Comparison of ENCODE assay signal across 16 cellular contexts in genomic region chrX:154822029-154822428, GRCh38. TPM values are rescaled to one million over a fixed set of nuclear protein-coding genes. Genes with fewer than 3 reads are reported as not detected.
DNase-seq lines count a peak whose midpoint lies in the region; ATAC-seq, FAIRE-seq and TF ChIP-seq lines count a peak whose summit lies in the region.
"Had no signal": no experiment of that assay in that cellular context is flagged by ENCODE, and none has a peak within 500 bp of the region (broad histone marks: within the 10 kb centered on the region; RNA-seq: fewer than 3 reads in every experiment).

No MANE protein-coding gene starts in this region.

- no peaks in the 10 kb centered on the region for H3K27me3 ChIP-seq in H9 (ENCODE audit: insufficient read depth, low read length)
- H3K27me3 ChIP-seq in mesenchymal stem cell (ENCODE audit: control insufficient read depth in 1 of 2, insufficient read depth in 1 of 2, low read length in 2 of 2): no peaks in the 10 kb centered on the region
- H3K27me3 ChIP-seq in trophoblast cell (ENCODE audit: insufficient read depth, low read length): no peaks in the 10 kb centered on the region

- H3K23me2 ChIP-seq in H9 (ENCODE audit: insufficient read length, low read depth, low read length, poor library complexity, severe bottlenecking): no peaks in the 10 kb centered on the region

- H2BK120ac ChIP-seq in H9 (ENCODE audit: low read depth, low read length, poor library complexity, severe bottlenecking) (no peak overlapping the region), mesenchymal stem cell (ENCODE audit: low read depth, low read length) (no peak overlapping the region), trophoblast cell (ENCODE audit: insufficient read depth, low read length, poor library complexity) (no peak overlapping the region)

- H3K4me3 Mint-ChIP-seq in H9: peak overlapping the region in 1 of 2 experiments; percentile 8; a peak in 1 of 5 replicates
- 0 out of 2 replicates have a peak overlapping the region, but pooled peaks have one; percentile 34 for H3K4me3 Mint-ChIP-seq in WTC11
- no peak overlapping the region for H3K4me3 Mint-ChIP-seq in memory B cell
- H3K4me3 Mint-ChIP-seq: CD8-positive, alpha-beta memory T cell had no signal

- H3K18ac ChIP-seq in H9 (ENCODE audit: insufficient read length, low read depth, low read length): no peak overlapping the region
- no peak overlapping the region for H3K18ac ChIP-seq in mesenchymal stem cell (ENCODE audit: low read depth in 1 of 2, low read length in 2 of 2)
- H3K18ac ChIP-seq in trophoblast cell (ENCODE audit: low read length): no peak overlapping the region

- H3K36me3 ChIP-seq in mesenchymal stem cell (ENCODE audit: control insufficient read depth in 1 of 2, insufficient read depth in 2 of 2, low read depth in 1 of 2, low read length in 2 of 2) (no peaks in the 10 kb centered on the region), trophoblast cell (ENCODE audit: control insufficient read depth in 1 of 2, insufficient read depth in 2 of 2, low read length in 2 of 2) (no peaks in the 10 kb centered on the region)
- H3K36me3 ChIP-seq: BLaER1 had no signal

- H4K12ac ChIP-seq in trophoblast cell (ENCODE audit: low read depth, low read length): no peak overlapping the region

- no CpG with 5 or more reads among the region's 3 CpGs for WGBS in H9 (ENCODE audit: extremely low coverage, insufficient read length, low lambda C conversion rate)
- 50% methylated on average over 3 of the region's 3 CpGs for WGBS in mesenchymal stem cell
- WGBS in trophoblast cell (ENCODE audit: extremely low coverage, insufficient coverage, insufficient read length): no CpG with 5 or more reads among the region's 3 CpGs

- H3T11ph ChIP-seq in H9 (ENCODE audit: low read length): no peak overlapping the region

- no peak overlapping the region for H4K91ac ChIP-seq in H9 (ENCODE audit: insufficient read length, low read depth, low read length)
- no peak overlapping the region for H4K91ac ChIP-seq in mesenchymal stem cell (ENCODE audit: low read length)
- no peak overlapping the region for H4K91ac ChIP-seq in trophoblast cell (ENCODE audit: low read depth, low read length)

- H3K56ac ChIP-seq in H9 (ENCODE audit: insufficient read length, low read depth, low read length): no peak overlapping the region

- H2BK15ac ChIP-seq in H9 (ENCODE audit: low read depth, low read length) (no peak overlapping the region), mesenchymal stem cell (ENCODE audit: low read depth, poor library complexity, severe bottlenecking) (no peak overlapping the region)

- no peak overlapping the region for H3K4me2 ChIP-seq in H9 (ENCODE audit: insufficient read depth, insufficient read length, low read length)
- H3K4me2 ChIP-seq in mesenchymal stem cell (ENCODE audit: low read length, poor library complexity, severe bottlenecking): no peak overlapping the region
- H3K4me2 ChIP-seq in trophoblast cell (ENCODE audit: low read length): no peak overlapping the region
- H3K4me2 ChIP-seq: BLaER1 had no signal

- H3K14ac ChIP-seq in H9 (ENCODE audit: insufficient read depth, low read length) (no peak overlapping the region), mesenchymal stem cell (ENCODE audit: low read length in 2 of 2) (no peak overlapping the region), trophoblast cell (ENCODE audit: low read length) (no peak overlapping the region)

- no peak overlapping the region for H4K8ac ChIP-seq in H9 (replicated peaks; ENCODE audit: insufficient read length, low read depth, low read length)
- H4K8ac ChIP-seq in mesenchymal stem cell (ENCODE audit: low read length): no peak overlapping the region
- no peak overlapping the region for H4K8ac ChIP-seq in trophoblast cell (ENCODE audit: low read depth, low read length)

- peaks cover 62 to 70% of the 10 kb centered on the region in 2 experiments for H3K9me3 Mint-ChIP-seq in H9
- H3K9me3 Mint-ChIP-seq in WTC11: peaks cover 4% of the 10 kb centered on the region; the same call in 1 of the 2 replicates
- H3K9me3 Mint-ChIP-seq in memory B cell: no peaks in the 10 kb centered on the region
- H3K9me3 Mint-ChIP-seq: CD8-positive, alpha-beta memory T cell had no signal

- peaks cover 2% of the 10 kb centered on the region; the same call in 1 of the 2 replicates for H3K4me1 ChIP-seq in H9 (ENCODE audit: insufficient read depth, low read length)
- no peaks in the 10 kb centered on the region for H3K4me1 ChIP-seq in mesenchymal stem cell (ENCODE audit: control insufficient read depth, insufficient read depth, low read depth, low read length)
- no peaks in the 10 kb centered on the region for H3K4me1 ChIP-seq in trophoblast cell (ENCODE audit: control insufficient read depth in 1 of 2, insufficient read depth in 2 of 2, low read length in 2 of 2)
- H3K4me1 ChIP-seq: BLaER1, Caco-2 had no signal

- TF ChIP-seq CTCF in D721Med (IDR thresholded peaks at IDR 0.05; ENCODE audit: insufficient read depth, missing control alignments): no peak
- no peak for TF ChIP-seq CTCF in H9 (conservative IDR thresholded peaks at IDR 0.05)
- TF ChIP-seq CTCF in WTC11 (IDR thresholded peaks at IDR 0.05): no peak

- H3K27ac Mint-ChIP-seq in H9 (peak overlapping the region; percentile 7 to 87 (median 62); a peak in 4 of 7 replicates), WTC11 (peak overlapping the region; percentile 95), memory B cell (peak overlapping the region; percentile 20)
- H3K27ac Mint-ChIP-seq: CD8-positive, alpha-beta memory T cell had no signal

- H3K27ac ChIP-seq in H9 (ENCODE audit: insufficient read length, low read depth, low read length) (peak overlapping the region; percentile 48), mesenchymal stem cell (ENCODE audit: low read length, poor library complexity, severe bottlenecking) (no peak overlapping the region), trophoblast cell (ENCODE audit: low read depth, low read length) (no peak overlapping the region)
- H3K27ac ChIP-seq: 22Rv1, BLaER1 had no signal

- FAIRE-seq in D721Med (lab: Jason Lieb, UNC): peak; percentile 21

- H4K20me1 ChIP-seq in H9 (ENCODE audit: control insufficient read depth, insufficient read depth, insufficient read length): no peaks in the 10 kb centered on the region
- H4K20me1 ChIP-seq: BLaER1 had no signal

- no peak overlapping the region for H2AK5ac ChIP-seq in H9 (ENCODE audit: insufficient read length, low read length)
- no peak overlapping the region for H2AK5ac ChIP-seq in mesenchymal stem cell (ENCODE audit: low read length, severe bottlenecking)
- no peak overlapping the region for H2AK5ac ChIP-seq in trophoblast cell (ENCODE audit: low read length)

- H3K9ac ChIP-seq in H9 (ENCODE audit: extremely low read depth, insufficient read length, low read length) (no peak overlapping the region), mesenchymal stem cell (ENCODE audit: low read length) (no peak overlapping the region), trophoblast cell (ENCODE audit: low read length) (no peak overlapping the region)
- H3K9ac ChIP-seq: BLaER1 had no signal

- H4K5ac ChIP-seq in H9 (ENCODE audit: insufficient read length, low read depth, low read length): no peak overlapping the region

- H3K79me2 ChIP-seq in H9 (ENCODE audit: insufficient read depth, low read length) (no peaks in the 10 kb centered on the region), trophoblast cell (ENCODE audit: control insufficient read depth, insufficient read depth, low read length, poor library complexity) (no peaks in the 10 kb centered on the region)

- H3K4me3 ChIP-seq in mesenchymal stem cell (ENCODE audit: insufficient read depth in 1 of 2, low read depth in 1 of 2, low read length in 2 of 2) (no peak overlapping the region), trophoblast cell (ENCODE audit: low read depth, low read length) (no peak overlapping the region)
- H3K4me3 ChIP-seq: BLaER1 had no signal

- H2BK5ac ChIP-seq in H9 (ENCODE audit: insufficient read length, low read length) (no peak overlapping the region), mesenchymal stem cell (ENCODE audit: low read depth, low read length, poor library complexity, severe bottlenecking) (no peak overlapping the region), trophoblast cell (ENCODE audit: low read depth, low read length, poor library complexity) (no peak overlapping the region)

- POLR2A ChIA-PET in WTC11 (lab: Charles Lee): no interaction called here

- H2BK12ac ChIP-seq in H9 (ENCODE audit: insufficient read length, low read depth, low read length): no peak overlapping the region
- H2BK12ac ChIP-seq in mesenchymal stem cell (ENCODE audit: low read length in 2 of 2): no peak overlapping the region
- H2BK12ac ChIP-seq in trophoblast cell (ENCODE audit: low read length): no peak overlapping the region

- H3K4ac ChIP-seq in H9 (ENCODE audit: low read depth, low read length): no peak overlapping the region
- H3K4ac ChIP-seq in mesenchymal stem cell (ENCODE audit: low read depth in 1 of 2, low read length in 2 of 2): no peak overlapping the region
- H3K4ac ChIP-seq in trophoblast cell (ENCODE audit: low read depth, low read length): no peak overlapping the region

- H3K27me3 Mint-ChIP-seq in H9 (ENCODE audit: low read depth) (no peaks in the 10 kb centered on the region), WTC11 (ENCODE audit: low read depth) (no peaks in the 10 kb centered on the region), memory B cell (no peaks in the 10 kb centered on the region)

- DNase-seq in D721Med (ENCODE audit: insufficient read length, low spot score) (no peak), H9 (no peak), WTC11 (ENCODE audit: low spot score) (no peak), memory B cell (ENCODE audit: low spot score in 2 of 2) (no peak), mesenchymal stem cell (no peak), trophoblast cell (no peak)
- DNase-seq: AML-193; Caco-2; CD8-positive, alpha-beta memory T cell; DMS53; Karpas-422 had no signal

- no peak overlapping the region for H3K23ac ChIP-seq in H9 (ENCODE audit: insufficient read length, low read depth, low read length)
- no peak overlapping the region for H3K23ac ChIP-seq in mesenchymal stem cell (ENCODE audit: low read length in 2 of 2)
- no peak overlapping the region for H3K23ac ChIP-seq in trophoblast cell (ENCODE audit: low read length)

- peaks cover 36 to 37% of the 10 kb centered on the region in 2 experiments for H3K4me1 Mint-ChIP-seq in H9
- peaks cover 39% of the 10 kb centered on the region for H3K4me1 Mint-ChIP-seq in WTC11
- H3K4me1 Mint-ChIP-seq in memory B cell: peaks cover 9% of the 10 kb centered on the region
- H3K4me1 Mint-ChIP-seq: CD8-positive, alpha-beta memory T cell had no signal

- peaks cover 14% of the 10 kb centered on the region for H3K9me3 ChIP-seq in H9 (ENCODE audit: control insufficient read depth, low read depth, low read length)
- no peaks in the 10 kb centered on the region for H3K9me3 ChIP-seq in mesenchymal stem cell (ENCODE audit: control insufficient read depth, low read length)
- H3K9me3 ChIP-seq in trophoblast cell (ENCODE audit: insufficient read depth, low read depth, low read length): no peaks in the 10 kb centered on the region
- H3K9me3 ChIP-seq: Caco-2 had no signal

- no peak for ATAC-seq in WTC11
- ATAC-seq in memory B cell (ENCODE audit: low read depth): no peak
- no peak for ATAC-seq in HG02973 (IDR thresholded peaks at IDR 0.05; ENCODE audit: unreplicated experiment)

- H2AFZ ChIP-seq in H9 (ENCODE audit: low read length) (no peak overlapping the region), mesenchymal stem cell (ENCODE audit: low read depth, low read length) (no peak overlapping the region), trophoblast cell (ENCODE audit: insufficient read depth, low read length, poor library complexity) (no peak overlapping the region)

- no peaks in the 10 kb centered on the region for H3K79me1 ChIP-seq in H9 (ENCODE audit: insufficient read depth, low read depth, low read length, poor library complexity, severe bottlenecking)
- H3K79me1 ChIP-seq in mesenchymal stem cell (replicated peaks; ENCODE audit: low read length, poor library complexity, severe bottlenecking): no peaks in the 10 kb centered on the region
- H3K79me1 ChIP-seq in trophoblast cell (ENCODE audit: low read length): no peaks in the 10 kb centered on the region

- H2BK20ac ChIP-seq in H9 (ENCODE audit: low read depth, low read length, poor library complexity, severe bottlenecking): no peak overlapping the region

- CTCF ChIA-PET in WTC11 (lab: Charles Lee): no interaction called here

- H3K36me3 Mint-ChIP-seq in H9 (ENCODE audit: insufficient read depth in 1 of 3, low read depth in 3 of 3): peaks cover 8 to 11% (median 11%) of the 10 kb centered on the region in 3 experiments
- peaks cover 4% of the 10 kb centered on the region for H3K36me3 Mint-ChIP-seq in WTC11
- H3K36me3 Mint-ChIP-seq in memory B cell: no peaks in the 10 kb centered on the region
- H3K36me3 Mint-ChIP-seq: CD8-positive, alpha-beta memory T cell had no signal

RNA-seq across cellular contexts. Expression of gene SMIM9, which starts 12.4 kb away (rescaled TPM):
- total RNA-seq in H9 (2021) (not detected in 2 replicates), WTC11 (2021) (not detected in 3 replicates)
- not detected for polyA plus RNA-seq in mesenchymal stem cell (2013, experiment 1 of 2)
- not detected for polyA plus RNA-seq in mesenchymal stem cell (2013, experiment 2 of 2)
- 1.6 and 2.0 TPM in 2 replicates for polyA plus RNA-seq in trophoblast cell (2013)
- total RNA-seq: Caco-2; CD8-positive, alpha-beta memory T cell; H4; HT-29 had no signal
- polyA plus RNA-seq: CD8-positive, alpha-beta memory T cell had no signal

RNA-seq across cellular contexts. Expression of gene MPP1, which starts 16.7 kb away (rescaled TPM):
- 16.4 and 17.9 TPM in 2 replicates for total RNA-seq in H9 (2021)
- total RNA-seq in WTC11 (2021): 14.3 to 15.8 TPM (median 14.7 TPM) in 3 replicates
- polyA plus RNA-seq in mesenchymal stem cell (2013, experiment 1 of 2): 24.8 TPM
- 26.0 TPM for polyA plus RNA-seq in mesenchymal stem cell (2013, experiment 2 of 2)
- 125 and 134 TPM in 2 replicates for polyA plus RNA-seq in trophoblast cell (2013)
- total RNA-seq: HT-29 had no signal

RNA-seq across cellular contexts. Expression of gene DKC1, which starts 59.4 kb away (rescaled TPM):
- total RNA-seq in H9 (2021) (160 and 164 TPM in 2 replicates), WTC11 (2021) (108 to 123 TPM (median 112 TPM) in 3 replicates)
- 31.1 TPM for polyA plus RNA-seq in mesenchymal stem cell (2013, experiment 1 of 2)
- polyA plus RNA-seq in mesenchymal stem cell (2013, experiment 2 of 2): 35.1 TPM
- 42.6 and 47.6 TPM in 2 replicates for polyA plus RNA-seq in trophoblast cell (2013)

Comparison
In these comparisons a context has a peak if more than half of its experiments do, and no peak if none do; other contexts are left out.
1. H3K27ac Mint-ChIP-seq: peak in every context shown above with its lines; median percentile 95 in WTC11; 62 in H9; 20 in memory B cell.